Comparison of ENCODE assay signal across 19 cellular contexts in the genomic region with DNA sequence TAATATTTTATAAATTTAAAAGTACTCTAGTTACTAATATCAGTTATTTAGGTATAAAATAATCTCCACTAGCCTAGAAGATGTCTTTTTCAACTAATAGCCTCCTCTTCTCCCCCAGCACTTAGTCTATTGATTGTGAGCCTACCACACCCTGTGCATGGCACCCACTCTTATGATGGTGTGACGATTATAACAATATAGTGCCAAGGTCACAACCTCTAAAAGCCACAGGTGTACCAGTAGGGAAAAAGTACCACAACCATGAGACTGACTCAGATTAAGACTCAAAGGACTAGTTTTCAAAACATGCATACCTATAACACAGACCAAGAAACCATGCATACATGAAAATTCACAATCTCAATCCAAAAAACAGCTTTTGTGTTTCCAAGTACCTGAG. TPM values are rescaled to one million over a fixed set of nuclear protein-coding genes. Genes with fewer than 3 reads are reported as not detected.
DNase-seq lines count a peak whose midpoint lies in the region; ATAC-seq and TF ChIP-seq lines count a peak whose summit lies in the region.
"Had no signal": no experiment of that assay in that cellular context is flagged by ENCODE, and none has a peak within 500 bp of the region (broad histone marks: within the 10 kb centered on the region; RNA-seq: fewer than 3 reads in every experiment).

No MANE protein-coding gene starts in this region.

- intact Hi-C loops in activated T-helper 1 cell treated with anti-CD3 and anti-CD28 coated beads, Interleukin-12 subunit alpha, Interleukin-12 subunit beta, Interleukin-2, Interleukin-4 antibody, amounts not matched to agents 30 ng/mL and 10 ng/mL and 1 ng/mL, durations not matched to agents 14 hours and 24 hours and 36 hours (cut with micrococcal nuclease) = no loop called here

- no peak overlapping the region for H3K4me2 ChIP-seq in GM23338
- H3K4me2 ChIP-seq: A549 had no signal

- H2AFZ ChIP-seq in GM23338 = no peak overlapping the region
- H2AFZ ChIP-seq: GM23248 had no signal

- DNase-seq in activated CD8-positive, alpha-beta memory T cell treated with anti-CD3 and anti-CD28 coated beads, Interleukin-2, amount 10 ng/mL, durations not matched to agents 7 days and 5 days = no peak
- DNase-seq in activated CD8-positive, alpha-beta memory T cell treated with anti-CD3 and anti-CD28 coated beads, Interleukin-2, amount 50 U/mL, for 4 hours = no peak
- DNase-seq in GM12865 (ENCODE audit: low read depth) (peak; percentile 9), memory B cell (ENCODE audit: low spot score in 2 of 2) (no peak), GM23338 (ENCODE audit: low spot score) (no peak), NCI-H1105 (lab: John Stamatoyannopoulos, UW) (no peak)
- no peak for DNase-seq in activated T-helper 1 cell treated with anti-CD3 and anti-CD28 coated beads, Interleukin-12 subunit alpha, Interleukin-12 subunit beta, Interleukin-2, Interleukin-4 antibody, amounts not matched to agents 30 ng/mL and 10 ng/mL and 1 ng/mL, durations not matched to agents 14 hours and 24 hours and 36 hours (ENCODE audit: low spot score)
- DNase-seq: CD4-positive, alpha-beta memory T cell; GF-D8; GM23248; IMR-90; Karpas-422; NCI-H1436; NCI-H1930; NCI-H226; NCI-H524 treated with DMSO at 0.1 percent for 48 hours; PC-3 had no signal

- H3K4me1 ChIP-seq in GM23338 (ENCODE audit: insufficient read depth) = 0 out of 2 replicates have a peak, but pooled peaks cover 7% of the 10 kb centered on the region
- H3K4me1 ChIP-seq: A549 had no signal

- H3K79me2 ChIP-seq in GM23338 (replicated peaks; ENCODE audit: insufficient read depth) = no peaks in the 10 kb centered on the region

- no peak overlapping the region for H3K27ac ChIP-seq in GM23338 (ENCODE audit: low read depth)
- H3K27ac ChIP-seq: A549, GM23248, RWPE1 had no signal

- H3K9me2 ChIP-seq in GM23338 (ENCODE audit: insufficient read depth) = no peaks in the 10 kb centered on the region

- H3K4me1 Mint-ChIP-seq in activated CD8-positive, alpha-beta memory T cell treated with anti-CD3 and anti-CD28 coated beads, Interleukin-2, amount 10 ng/mL, durations not matched to agents 7 days and 5 days = peaks cover 74% of the 10 kb centered on the region
- H3K4me1 Mint-ChIP-seq in activated T-helper 1 cell treated with anti-CD3 and anti-CD28 coated beads, Interleukin-12 subunit alpha, Interleukin-12 subunit beta, Interleukin-2, Interleukin-4 antibody, amounts not matched to agents 30 ng/mL and 10 ng/mL and 1 ng/mL, durations not matched to agents 14 hours and 24 hours and 36 hours (ENCODE audit: low read depth) = peaks cover 74% of the 10 kb centered on the region
- peaks cover 13% of the 10 kb centered on the region for H3K4me1 Mint-ChIP-seq in memory B cell
- peaks cover 9% of the 10 kb centered on the region; the same call in 2 of the 3 replicates for H3K4me1 Mint-ChIP-seq in GM23338

- peak; percentile 44 for ATAC-seq in activated CD8-positive, alpha-beta memory T cell treated with anti-CD3 and anti-CD28 coated beads, Interleukin-2, amount 10 ng/mL, durations not matched to agents 7 days and 5 days
- ATAC-seq in memory B cell (ENCODE audit: low read depth) (no peak), GM23338 (no peak)
- ATAC-seq: A549, PC-3 had no signal

- no peaks in the 10 kb centered on the region for H4K20me1 ChIP-seq in GM23338 (replicated peaks; ENCODE audit: insufficient read depth)

- peaks cover 61% of the 10 kb centered on the region for H3K36me3 Mint-ChIP-seq in activated CD8-positive, alpha-beta memory T cell treated with anti-CD3 and anti-CD28 coated beads, Interleukin-2, amount 10 ng/mL, durations not matched to agents 7 days and 5 days
- H3K36me3 Mint-ChIP-seq in activated T-helper 1 cell treated with anti-CD3 and anti-CD28 coated beads, Interleukin-12 subunit alpha, Interleukin-12 subunit beta, Interleukin-2, Interleukin-4 antibody, amounts not matched to agents 30 ng/mL and 10 ng/mL and 1 ng/mL, durations not matched to agents 14 hours and 24 hours and 36 hours (ENCODE audit: low read depth) = peaks cover 50% of the 10 kb centered on the region
- H3K36me3 Mint-ChIP-seq in memory B cell (peaks cover 25% of the 10 kb centered on the region), GM23338 (ENCODE audit: low read depth) (peaks cover 25% of the 10 kb centered on the region; the same call in 2 of the 3 replicates)

- H3K36me3 ChIP-seq in GM23338 (ENCODE audit: insufficient read depth) = peaks cover 4% of the 10 kb centered on the region; the same call in 1 of the 2 replicates

- no peaks in the 10 kb centered on the region for H3K9me3 Mint-ChIP-seq in activated CD8-positive, alpha-beta memory T cell treated with anti-CD3 and anti-CD28 coated beads, Interleukin-2, amount 10 ng/mL, durations not matched to agents 7 days and 5 days (ENCODE audit: low read depth)
- no peaks in the 10 kb centered on the region for H3K9me3 Mint-ChIP-seq in activated T-helper 1 cell treated with anti-CD3 and anti-CD28 coated beads, Interleukin-12 subunit alpha, Interleukin-12 subunit beta, Interleukin-2, Interleukin-4 antibody, amounts not matched to agents 30 ng/mL and 10 ng/mL and 1 ng/mL, durations not matched to agents 14 hours and 24 hours and 36 hours
- H3K9me3 Mint-ChIP-seq in memory B cell (no peaks in the 10 kb centered on the region), GM23338 (no peaks in the 10 kb centered on the region)
- H3K9me3 Mint-ChIP-seq: CD4-positive, alpha-beta memory T cell had no signal

- no peaks in the 10 kb centered on the region for H3F3A ChIP-seq in GM23338 (replicated peaks; ENCODE audit: low read depth)

- CTCF ChIA-PET in activated CD8-positive, alpha-beta memory T cell treated with anti-CD3 and anti-CD28 coated beads, Interleukin-2, amount 10 ng/mL, durations not matched to agents 7 days and 5 days (lab: Charles Lee) = interaction anchor here (1.1 to 4.8 kb wide), 2 partner anchors 8 to 27 kb away, joined by 4 to 27 read pairs; no protein-coding TSS in a partner anchor

- no peak for TF ChIP-seq CTCF in GM12865 (IDR thresholded peaks at IDR 0.05; ENCODE audit: insufficient read depth, low read depth, low read length, missing control alignments)
- no peak for TF ChIP-seq CTCF in GM23338 (conservative IDR thresholded peaks at IDR 0.05; ENCODE audit: low read depth in 2 of 2)

- no peak overlapping the region for H3K4me3 ChIP-seq in GM12865 (ENCODE audit: low read depth, low read length)
- H3K4me3 ChIP-seq in GM23338 = no peak overlapping the region
- H3K4me3 ChIP-seq: A549, GM23248 had no signal

- H3K27me3 ChIP-seq in GM23338 (ENCODE audit: insufficient read depth) = no peaks in the 10 kb centered on the region

- no peaks in the 10 kb centered on the region for H3K27me3 Mint-ChIP-seq in activated CD8-positive, alpha-beta memory T cell treated with anti-CD3 and anti-CD28 coated beads, Interleukin-2, amount 10 ng/mL, durations not matched to agents 7 days and 5 days
- H3K27me3 Mint-ChIP-seq in activated T-helper 1 cell treated with anti-CD3 and anti-CD28 coated beads, Interleukin-12 subunit alpha, Interleukin-12 subunit beta, Interleukin-2, Interleukin-4 antibody, amounts not matched to agents 30 ng/mL and 10 ng/mL and 1 ng/mL, durations not matched to agents 14 hours and 24 hours and 36 hours (ENCODE audit: insufficient read depth) = no peaks in the 10 kb centered on the region
- H3K27me3 Mint-ChIP-seq in memory B cell (no peaks in the 10 kb centered on the region), GM23338 (ENCODE audit: insufficient read depth, low read depth, poor library complexity) (no peaks in the 10 kb centered on the region)
- H3K27me3 Mint-ChIP-seq: CD4-positive, alpha-beta memory T cell had no signal

- peak overlapping the region; percentile 26 for H3K27ac Mint-ChIP-seq in activated CD8-positive, alpha-beta memory T cell treated with anti-CD3 and anti-CD28 coated beads, Interleukin-2, amount 10 ng/mL, durations not matched to agents 7 days and 5 days
- peak overlapping the region; percentile 67 for H3K27ac Mint-ChIP-seq in activated T-helper 1 cell treated with anti-CD3 and anti-CD28 coated beads, Interleukin-12 subunit alpha, Interleukin-12 subunit beta, Interleukin-2, Interleukin-4 antibody, amounts not matched to agents 30 ng/mL and 10 ng/mL and 1 ng/mL, durations not matched to agents 14 hours and 24 hours and 36 hours
- H3K27ac Mint-ChIP-seq in memory B cell = peak overlapping the region; percentile 62
- no peak overlapping the region for H3K27ac Mint-ChIP-seq in GM23338

- H3K4me3 Mint-ChIP-seq in activated CD8-positive, alpha-beta memory T cell treated with anti-CD3 and anti-CD28 coated beads, Interleukin-2, amount 10 ng/mL, durations not matched to agents 7 days and 5 days = no peak overlapping the region
- peak overlapping the region; percentile 19 for H3K4me3 Mint-ChIP-seq in activated T-helper 1 cell treated with anti-CD3 and anti-CD28 coated beads, Interleukin-12 subunit alpha, Interleukin-12 subunit beta, Interleukin-2, Interleukin-4 antibody, amounts not matched to agents 30 ng/mL and 10 ng/mL and 1 ng/mL, durations not matched to agents 14 hours and 24 hours and 36 hours
- H3K4me3 Mint-ChIP-seq in memory B cell (no peak overlapping the region), GM23338 (no peak overlapping the region)
- H3K4me3 Mint-ChIP-seq: CD4-positive, alpha-beta memory T cell had no signal

TF ChIP-seq in GM23338, 12 proteins besides CTCF, POLR2A, EP300 and RAD21 (continues in another document):
- no peak for TF ChIP-seq POLR2AphosphoS5 (IDR thresholded peaks at IDR 0.05; ENCODE audit: low read depth)
- no peak for TF ChIP-seq CREB1 (CRISPR knock-in tag; IDR thresholded peaks at IDR 0.05; ENCODE audit: low read depth)
- TF ChIP-seq JUNB (IDR thresholded peaks at IDR 0.05; ENCODE audit: unreplicated experiment) = no peak
- TF ChIP-seq STAT1 (IDR thresholded peaks at IDR 0.05; ENCODE audit: unreplicated experiment) = no peak
- no peak for TF ChIP-seq NANOG (IDR thresholded peaks at IDR 0.05; ENCODE audit: borderline replicate concordance)
- TF ChIP-seq ZNF331 (CRISPR knock-in tag; IDR thresholded peaks at IDR 0.05; ENCODE audit: low read depth) = no peak

RNA-seq across cellular contexts. Expression of gene THADA, which starts 27.6 kb away (rescaled TPM):
- total RNA-seq in activated CD8-positive, alpha-beta memory T cell treated with anti-CD3 and anti-CD28 coated beads, Interleukin-2, amount 10 ng/mL, durations not matched to agents 7 days and 5 days = 10 to 100 TPM; 32.0 to 32.1 TPM
- total RNA-seq in activated T-helper 1 cell treated with anti-CD3 and anti-CD28 coated beads, Interleukin-12 subunit alpha, Interleukin-12 subunit beta, Interleukin-2, Interleukin-4 antibody, amounts not matched to agents 30 ng/mL and 10 ng/mL and 1 ng/mL, durations not matched to agents 14 hours and 24 hours and 36 hours = 49.8 and 51.7 TPM in 2 replicates
- total RNA-seq in GM23338 (2014; rRNA removed; shearing (Covaris generic)) = 26.2 and 30.7 TPM in 2 replicates
- polyA plus RNA-seq in GM23338 (2016; fragmentation: Nextera tagmentation; extraction: Ambion mirVana) = 11.1 and 17.0 TPM in 2 replicates
